Comparison of ENCODE assay signal across 12 cellular contexts in the genomic region with DNA sequence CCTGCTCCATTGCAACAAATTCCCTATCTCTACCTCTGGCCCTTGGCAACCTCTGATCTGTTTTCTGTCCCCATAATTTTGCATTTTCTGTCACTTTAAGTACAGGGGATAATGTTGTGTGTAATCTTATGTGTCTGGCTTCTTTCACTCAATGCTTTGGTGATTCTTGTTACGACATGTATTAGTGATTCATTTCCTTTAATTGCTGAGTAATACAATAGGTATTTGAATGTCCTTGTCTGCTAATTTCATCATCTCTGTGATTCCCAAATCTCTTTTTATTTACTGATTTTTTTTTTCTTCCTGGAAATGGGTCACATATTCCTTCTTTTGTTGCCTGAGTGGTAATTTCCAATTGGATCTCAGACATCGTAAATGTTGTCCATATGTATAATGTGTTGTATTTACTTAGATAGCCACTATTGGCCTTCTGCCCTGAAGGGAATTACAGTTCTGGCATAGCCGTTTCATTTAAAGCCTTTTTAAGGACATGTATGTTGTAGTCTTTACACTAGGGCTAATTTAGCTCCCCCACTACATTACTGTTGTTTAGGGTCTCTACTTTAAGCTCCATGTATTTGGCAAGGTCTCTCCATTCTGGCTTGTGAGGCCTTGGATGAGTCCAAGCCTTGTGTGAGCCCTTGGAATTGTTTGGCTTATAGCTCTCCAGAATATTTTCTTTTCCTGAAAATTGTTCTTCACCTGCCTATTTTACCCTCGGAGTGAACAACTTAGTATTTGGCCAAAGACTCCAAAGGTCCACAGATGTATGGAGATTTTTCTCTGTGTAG.
DNase-seq lines count a peak whose midpoint lies in the region; ATAC-seq and TF ChIP-seq lines count a peak whose summit lies in the region.
"Had no signal": no experiment of that assay in that cellular context is flagged by ENCODE, and none has a peak within 500 bp of the region (broad histone marks: within the 10 kb centered on the region; RNA-seq: fewer than 3 reads in every experiment).

No MANE protein-coding gene starts in this region.

- H3K27me3 Mint-ChIP-seq in stimulated activated memory B cell treated with anti-CD40 and anti-IgM and Interleukin-4, amounts not matched to agents 10 μg/mL and 1 μg/mL and 100 μg/mL, for 72 hours, result no peaks in the 10 kb centered on the region
- H3K27me3 Mint-ChIP-seq: effector memory CD8-positive, alpha-beta T cell; stimulated activated naive CD8-positive, alpha-beta T cell treated with anti-CD3 and anti-CD28 coated beads, Interleukin-15, amount 100 ng/mL, for 72 hours had no signal

- no peak overlapping the region for H3K4me3 Mint-ChIP-seq in stimulated activated memory B cell treated with anti-CD40 and anti-IgM and Interleukin-4, amounts not matched to agents 10 μg/mL and 1 μg/mL and 100 μg/mL, for 72 hours
- H3K4me3 Mint-ChIP-seq: effector memory CD8-positive, alpha-beta T cell; stimulated activated naive CD8-positive, alpha-beta T cell treated with anti-CD3 and anti-CD28 coated beads, Interleukin-15, amount 100 ng/mL, for 72 hours had no signal

- H3K4me1 Mint-ChIP-seq in stimulated activated memory B cell treated with anti-CD40 and anti-IgM and Interleukin-4, amounts not matched to agents 10 μg/mL and 1 μg/mL and 100 μg/mL, for 72 hours, result no peaks in the 10 kb centered on the region
- H3K4me1 Mint-ChIP-seq: stimulated activated naive CD8-positive, alpha-beta T cell treated with anti-CD3 and anti-CD28 coated beads, Interleukin-15, amount 100 ng/mL, for 72 hours had no signal

- peak overlapping the region; percentile 46 for H3K27ac ChIP-seq in skeletal muscle tissue (ENCODE audit: low read depth, low read length)
- H3K27ac ChIP-seq: adrenal gland, HL-60 had no signal

- H3K4me1 ChIP-seq in skeletal muscle tissue (ENCODE audit: control insufficient read depth in 3 of 3, insufficient read depth in 3 of 3, low read length in 3 of 3), result no peaks in the 10 kb centered on the region
- H3K4me1 ChIP-seq: adrenal gland had no signal

- no peaks in the 10 kb centered on the region for H3K9me3 ChIP-seq in skeletal muscle tissue (ENCODE audit: control insufficient read depth in 3 of 3, low read length in 3 of 3)

- no peaks in the 10 kb centered on the region for H3K36me3 ChIP-seq in skeletal muscle tissue (ENCODE audit: control insufficient read depth in 3 of 3, insufficient read depth in 3 of 3, low read length in 3 of 3)
- H3K36me3 ChIP-seq: adrenal gland had no signal

- TF ChIP-seq CTCF in fibroblast of villous mesenchyme (IDR thresholded peaks at IDR 0.05; ENCODE audit: insufficient read depth, low read depth, low read length), result no peak

- no peaks in the 10 kb centered on the region for H3K36me3 Mint-ChIP-seq in stimulated activated memory B cell treated with anti-CD40 and anti-IgM and Interleukin-4, amounts not matched to agents 10 μg/mL and 1 μg/mL and 100 μg/mL, for 72 hours

- ATAC-seq in GM18502 (IDR thresholded peaks at IDR 0.05; ENCODE audit: poor library complexity, unreplicated experiment), result no peak
- ATAC-seq in stimulated activated memory B cell treated with anti-CD40 and anti-IgM and Interleukin-4, amounts not matched to agents 10 μg/mL and 1 μg/mL and 100 μg/mL, for 72 hours, result no peak
- ATAC-seq: effector memory CD8-positive, alpha-beta T cell; stimulated activated naive CD8-positive, alpha-beta T cell treated with anti-CD3 and anti-CD28 coated beads, Interleukin-15, amount 100 ng/mL, for 72 hours had no signal

- no peak overlapping the region for H3K27ac Mint-ChIP-seq in stimulated activated memory B cell treated with anti-CD40 and anti-IgM and Interleukin-4, amounts not matched to agents 10 μg/mL and 1 μg/mL and 100 μg/mL, for 72 hours
- H3K27ac Mint-ChIP-seq: effector memory CD8-positive, alpha-beta T cell had no signal

- no peaks in the 10 kb centered on the region for H3K27me3 ChIP-seq in skeletal muscle tissue (ENCODE audit: control insufficient read depth in 3 of 3, insufficient read depth in 3 of 3, low read length in 3 of 3)
- H3K27me3 ChIP-seq: adrenal gland had no signal

- DNase-seq in HPDE6-E6E7 (ENCODE audit: extremely low spot score) (peak; percentile 5), amniotic epithelial cell (ENCODE audit: low read depth) (peak; percentile 85), fibroblast of villous mesenchyme (ENCODE audit: low read depth) (peak; percentile 93)
- no peak for DNase-seq in activated naive CD4-positive, alpha-beta T cell treated with Interleukin-2 at 50 U/mL for 16 hours
- DNase-seq: adrenal gland; effector memory CD8-positive, alpha-beta T cell; RPMI8226; stimulated activated naive CD8-positive, alpha-beta T cell treated with anti-CD3 and anti-CD28 coated beads, Interleukin-15, amount 100 ng/mL, for 72 hours had no signal

- H3K9ac ChIP-seq in skeletal muscle tissue (ENCODE audit: low read depth in 1 of 3, low read length in 3 of 3), result no peak overlapping the region

- no peak overlapping the region for H3K4me3 ChIP-seq in fibroblast of villous mesenchyme (ENCODE audit: low read depth, low read length)
- H3K4me3 ChIP-seq in skeletal muscle tissue (ENCODE audit: low read length in 3 of 3), result no peak overlapping the region
- H3K4me3 ChIP-seq: adrenal gland had no signal

- peaks cover 5% of the 10 kb centered on the region for H3K9me3 Mint-ChIP-seq in stimulated activated memory B cell treated with anti-CD40 and anti-IgM and Interleukin-4, amounts not matched to agents 10 μg/mL and 1 μg/mL and 100 μg/mL, for 72 hours
